In genomic region chr12:75837700-75838099, GRCh38 we compare ENCODE assay signal across 1 cellular context.
TF ChIP-seq lines count a peak whose summit lies in the region.

No MANE protein-coding gene starts in this region.

TF ChIP-seq in IMR-90, 13 proteins besides CTCF, POLR2A, EP300 and RAD21 (continued from another document):
- no peak for TF ChIP-seq RFX5 (IDR thresholded peaks at IDR 0.05; ENCODE audit: low read depth, low read length)
- no peak for TF ChIP-seq CEBPB (IDR thresholded peaks at IDR 0.05; ENCODE audit: low read depth, low read length)
- no peak for TF ChIP-seq MXI1 (IDR thresholded peaks at IDR 0.05; ENCODE audit: borderline replicate concordance, low read depth, low read length)
- TF ChIP-seq ELK1 (IDR thresholded peaks at IDR 0.05; ENCODE audit: borderline replicate concordance, low read depth, low read length), result no peak
- TF ChIP-seq MAFK (IDR thresholded peaks at IDR 0.05; ENCODE audit: low read depth, low read length), result no peak
- no peak for TF ChIP-seq MAZ (IDR thresholded peaks at IDR 0.05; ENCODE audit: borderline replicate concordance, low read depth, low read length)
- no peak for TF ChIP-seq CHD1 (IDR thresholded peaks at IDR 0.05; ENCODE audit: low read depth, low read length)
- no peak for TF ChIP-seq FOS (IDR thresholded peaks at IDR 0.05; ENCODE audit: low read depth, low read length)
- no peak for TF ChIP-seq BHLHE40 (IDR thresholded peaks at IDR 0.05; ENCODE audit: low read depth, low read length)
